In the genomic region with DNA sequence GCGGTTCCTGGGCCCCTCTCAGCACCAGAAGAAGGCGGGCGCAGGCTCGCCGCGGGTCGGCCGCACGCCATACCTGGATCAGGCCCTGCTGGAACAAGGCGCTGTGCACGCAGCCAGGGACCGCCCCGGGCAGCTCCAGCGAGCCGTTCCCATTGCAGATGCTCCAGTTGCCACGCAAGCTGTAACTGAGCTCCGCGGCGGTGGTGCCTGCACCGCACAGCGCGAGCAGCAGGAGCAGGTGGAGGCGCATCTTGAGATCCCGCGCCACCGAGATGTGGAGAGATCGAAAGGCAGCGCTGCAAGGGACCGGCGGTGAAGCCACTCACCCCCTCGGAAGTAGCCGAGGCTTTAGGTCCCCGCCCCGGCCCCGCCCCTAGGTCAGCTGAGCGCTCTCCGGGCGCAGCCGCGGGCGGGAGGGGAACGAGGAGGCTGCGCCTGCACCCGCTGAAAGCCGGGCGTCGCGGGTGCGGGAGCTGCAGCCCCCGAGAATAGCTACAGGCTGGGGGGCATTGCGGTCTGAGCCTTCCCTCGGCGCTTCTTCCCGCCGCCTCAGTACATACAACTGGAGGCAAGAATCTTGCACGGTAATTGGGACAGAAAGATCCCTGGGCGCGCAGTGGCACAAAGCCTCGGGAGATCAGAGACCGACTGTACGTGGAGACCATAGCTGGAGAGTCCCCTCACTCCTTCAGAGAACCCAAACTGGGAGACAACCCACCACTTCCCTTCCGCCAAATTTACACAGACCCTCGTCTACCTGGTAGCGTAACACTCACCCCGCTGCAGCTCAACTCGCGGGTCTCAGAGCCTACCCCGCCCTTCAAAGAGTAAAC, we compare ENCODE assay signal across 8 cellular contexts. TPM values are rescaled to one million over a fixed set of nuclear protein-coding genes. Genes with fewer than 3 reads are reported as not detected.
DNase-seq lines count a peak whose midpoint lies in the region; ATAC-seq and TF ChIP-seq lines count a peak whose summit lies in the region.

MANBA (minus strand) TSS at position 324 of the 833 bp plus-strand sequence; CDS start at position 250, 74 bp downstream.

- H3K4me3 ChIP-seq in right atrium auricular region (peak within 1 kb of the TSS; percentile 76 to 92), urinary bladder (ENCODE audit: low read depth, low read length) (peak within 1 kb of the TSS; percentile 93)

- intact Hi-C loops in T-helper 1 cell treated with Interleukin-12 subunit alpha and Interleukin-12 subunit beta and Interleukin-4 antibody, amounts not matched to agents 30 ng/mL and 1 ng/mL, for 36 hours (cut with micrococcal nuclease): loop anchor here (1.0 to 5.0 kb wide), 15 partner anchors 27 to 1414 kb away; partner anchors contain the start of genes BDH2, CENPE, PPP3CA and SLC9B1

- ATAC-seq in GM18499 (IDR thresholded peaks at IDR 0.05; ENCODE audit: insufficient read depth, unreplicated experiment) (peak; percentile 77), HG02870 (IDR thresholded peaks at IDR 0.05; ENCODE audit: unreplicated experiment) (peak; percentile 84)

- TF ChIP-seq CTCF in right atrium auricular region (IDR thresholded peaks at IDR 0.05): no peak

- under 1% methylated on average over 68 of the region's 68 CpGs for WGBS in urinary bladder

- H3K36me3 ChIP-seq in right atrium auricular region: no peaks in the 10 kb centered on the region
- H3K36me3 ChIP-seq in urinary bladder (ENCODE audit: insufficient read depth): no peaks in the 10 kb centered on the region

- H3K27ac ChIP-seq in right atrium auricular region (peak within 1 kb of the TSS; percentile 82 to 87), urinary bladder (ENCODE audit: low read depth) (peak within 1 kb of the TSS; percentile 59)

- no peaks in the 10 kb centered on the region for H3K27me3 ChIP-seq in right atrium auricular region

- peak; percentile 16 for DNase-seq in NCI-H1436 treated with DMSO at 0.1 percent for 48 hours (lab: John Stamatoyannopoulos, UW)
- peak; percentile 69 for DNase-seq in amniotic stem cell (lab: John Stamatoyannopoulos, UW)
- DNase-seq in right atrium auricular region (ENCODE audit: low spot score): peak; percentile 74
- DNase-seq in pulmonary artery endothelial cell (ENCODE audit: low read depth, low spot score): no peak

- H3K4me1 ChIP-seq in right atrium auricular region: peaks cover 0 to 24% of the 10 kb centered on the region in 2 donors
- no peaks in the 10 kb centered on the region for H3K4me1 ChIP-seq in urinary bladder (ENCODE audit: insufficient read depth)

- no peaks in the 10 kb centered on the region for H3K9me3 ChIP-seq in right atrium auricular region

RNA-seq across cellular contexts. Expression of gene MANBA, which starts in this region (rescaled TPM):
- total RNA-seq in T-helper 1 cell treated with Interleukin-12 subunit alpha and Interleukin-12 subunit beta and Interleukin-4 antibody, amounts not matched to agents 30 ng/mL and 1 ng/mL, for 36 hours: 15.0 and 15.1 TPM in 2 replicates
- total RNA-seq in right atrium auricular region (10 to 100 TPM; 26.9 to 41.6 TPM), pulmonary artery endothelial cell (10.9 and 13.7 TPM in 2 replicates), urinary bladder (62.2 TPM)
- polyA plus RNA-seq in urinary bladder: 23.3 TPM
